Comparison of ENCODE assay signal across 10 cellular contexts in genomic region chr17:72119963-72120877, GRCh38. TPM values are rescaled to one million over a fixed set of nuclear protein-coding genes. Genes with fewer than 3 reads are reported as not detected.
DNase-seq lines count a peak whose midpoint lies in the region; ATAC-seq and TF ChIP-seq lines count a peak whose summit lies in the region.
"Had no signal": no experiment of that assay in that cellular context is flagged by ENCODE, and none has a peak within 500 bp of the region (broad histone marks: within the 10 kb centered on the region; RNA-seq: fewer than 3 reads in every experiment).

No MANE protein-coding gene starts in this region.

- H3K9me3 ChIP-seq in SK-N-MC (ENCODE audit: low read depth, low read length): no peaks in the 10 kb centered on the region
- H3K9me3 ChIP-seq in parathyroid adenoma (ENCODE audit: control insufficient read depth, low read length): no peaks in the 10 kb centered on the region

- H3K79me2 ChIP-seq in parathyroid adenoma: no peaks in the 10 kb centered on the region

- ATAC-seq in GM18858 (IDR thresholded peaks at IDR 0.05; ENCODE audit: unreplicated experiment): no peak

- peaks cover 14% of the 10 kb centered on the region for H3K27me3 ChIP-seq in parathyroid adenoma (ENCODE audit: control insufficient read depth, insufficient read depth, low read length)

- no peak overlapping the region for H2AFZ ChIP-seq in parathyroid adenoma

- no peak overlapping the region for H3K27ac ChIP-seq in SK-N-MC
- H3K27ac ChIP-seq in parathyroid adenoma: no peak overlapping the region
- H3K27ac ChIP-seq: HL-60 had no signal

- H3K4me3 ChIP-seq in SK-N-MC (peak overlapping the region; percentile 72), foreskin fibroblast (ENCODE audit: low read depth in 1 of 2, low read length in 2 of 2) (peak overlapping the region; percentile 68 to 81), parathyroid adenoma (ENCODE audit: low read depth, low read length) (peak overlapping the region; percentile 35)

- no peaks in the 10 kb centered on the region for H3K4me1 ChIP-seq in parathyroid adenoma

- DNase-seq in COLO668 (lab: John Stamatoyannopoulos, UW; ENCODE audit: unreplicated experiment): peak; percentile 55
- peak; percentile 66 for DNase-seq in HEK293T (ENCODE audit: extremely low spot score)
- no peak for DNase-seq in SK-N-MC (ENCODE audit: low read depth, low spot score)
- DNase-seq in foreskin fibroblast: peak; percentile 76 to 87
- no peak for DNase-seq in mesenteric fat pad (ENCODE audit: low spot score)
- DNase-seq in stimulated activated CD4-positive, alpha-beta T cell treated with anti-CD3 and anti-CD28 coated beads, Interleukin-4, amount 100 ng/mL, for 4 hours: no peak

- H3K9ac ChIP-seq in SK-N-MC (ENCODE audit: insufficient read length): no peak overlapping the region
- H3K9ac ChIP-seq in parathyroid adenoma: no peak overlapping the region

- POLR2A ChIA-PET in HEK293T (lab: Yijun Ruan, JAX): interaction anchor here (0.6 to 1.8 kb wide), 19 partner anchors 8 to 682 kb away, joined by 3 to 10 read pairs (median 4); no protein-coding TSS in a partner anchor

- TF ChIP-seq CTCF in foreskin fibroblast (IDR thresholded peaks at IDR 0.05; ENCODE audit: low read depth, low read length): no peak
- TF ChIP-seq CTCF in parathyroid adenoma (IDR thresholded peaks at IDR 0.05): no peak

- peak overlapping the region; percentile 47 for H3K4me2 ChIP-seq in parathyroid adenoma (ENCODE audit: low read length)

- CTCF ChIA-PET in HEK293T (lab: Yijun Ruan, JAX): interaction anchor here (0.6 to 1.1 kb wide), 7 partner anchors 109 to 420 kb away, joined by 3 to 4 read pairs (median 3); no protein-coding TSS in a partner anchor

- H3K36me3 ChIP-seq in SK-N-MC (ENCODE audit: insufficient read depth, low read length) (no peaks in the 10 kb centered on the region; the same call in 1 of the 2 replicates), parathyroid adenoma (ENCODE audit: control insufficient read depth, insufficient read depth, low read length) (no peaks in the 10 kb centered on the region)

TF ChIP-seq in HEK293T, 16 proteins besides CTCF, POLR2A, EP300 and RAD21:
- TF ChIP-seq L3MBTL2 (conservative IDR thresholded peaks at IDR 0.05): peak; percentile 70
- no peak for TF ChIP-seq SUZ12 (IDR thresholded peaks at IDR 0.05)
- no peak for TF ChIP-seq ARNT (IDR thresholded peaks at IDR 0.05)

RNA-seq across cellular contexts. Expression of gene SOX9, which starts 0.6 kb away (rescaled TPM):
- total RNA-seq in mesenteric fat pad: 2.2 TPM
- total RNA-seq: pulmonary artery endothelial cell had no signal

Comparison
In these comparisons a context has a peak if more than half of its experiments do, and no peak if none do; other contexts are left out.
1. DNase-seq: peak in COLO668 (single experiment), HEK293T (single experiment) and foreskin fibroblast (2 of 2); none in SK-N-MC (single experiment), mesenteric fat pad (single experiment) and stimulated activated CD4-positive, alpha-beta T cell treated with anti-CD3 and anti-CD28 coated beads, Interleukin-4, amount 100 ng/mL, for 4 hours (0 of 2).
2. Peak in every context shown above with its lines, with median percentiles within 50 percentile points of each other: H3K4me3 ChIP-seq.